Comparison of ENCODE assay signal across 16 cellular contexts in genomic region chr5:89948977-89949376, GRCh38.
"Had no signal": no experiment of that assay in that cellular context is flagged by ENCODE, and none has a peak within 500 bp of the region (broad histone marks: within the 10 kb centered on the region; RNA-seq: fewer than 3 reads in every experiment).

No MANE protein-coding gene starts in this region.

- H3K4me3 ChIP-seq: coronary artery, esophagus muscularis mucosa, left lung, mucosa of descending colon had no signal

- FAIRE-seq: keratinocyte had no signal

- H3K27me3 ChIP-seq: brain microvascular endothelial cell, esophagus muscularis mucosa, left lung had no signal

- H3K36me3 ChIP-seq: brain microvascular endothelial cell, esophagus muscularis mucosa, left lung had no signal

- H3K27ac Mint-ChIP-seq: activated T-helper 1 cell treated with anti-CD3 and anti-CD28 coated beads, Interleukin-12 subunit alpha, Interleukin-12 subunit beta, Interleukin-2, Interleukin-4 antibody, amounts not matched to agents 30 ng/mL and 10 ng/mL and 1 ng/mL, durations not matched to agents 14 hours and 24 hours and 36 hours; naive thymus-derived CD8-positive, alpha-beta T cell; type B pancreatic cell had no signal

- H3K27ac ChIP-seq: brain microvascular endothelial cell, coronary artery, esophagus muscularis mucosa, left lung, parathyroid adenoma had no signal

- H2AFZ ChIP-seq: parathyroid adenoma had no signal

- H3K9me3 ChIP-seq: esophagus muscularis mucosa, left lung, mucosa of descending colon had no signal

- H3K4me1 ChIP-seq: left lung, parathyroid adenoma had no signal

- H3K9me3 Mint-ChIP-seq: activated T-helper 1 cell treated with anti-CD3 and anti-CD28 coated beads, Interleukin-12 subunit alpha, Interleukin-12 subunit beta, Interleukin-2, Interleukin-4 antibody, amounts not matched to agents 30 ng/mL and 10 ng/mL and 1 ng/mL, durations not matched to agents 14 hours and 24 hours and 36 hours; type B pancreatic cell had no signal

- H3K9ac ChIP-seq: parathyroid adenoma had no signal

- H3K79me2 ChIP-seq: parathyroid adenoma had no signal

- DNase-seq: activated CD4-positive, alpha-beta T cell treated with anti-CD3 and anti-CD28 coated beads, Interleukin-2, amount 50 U/mL, for 1 hour; anterior cingulate cortex; brain microvascular endothelial cell; hippocampal formation; left lung; mammary epithelial cell; mucosa of descending colon; naive thymus-derived CD8-positive, alpha-beta T cell; stimulated activated CD4-positive, alpha-beta T cell treated with anti-CD3 and anti-CD28 coated beads, Interleukin-2, amount 100 ng/mL, for 48 hours; stimulated activated naive CD4-positive, alpha-beta T cell had no signal

- ATAC-seq: left lung; mucosa of descending colon; naive thymus-derived CD8-positive, alpha-beta T cell had no signal

- H3K36me3 Mint-ChIP-seq: naive thymus-derived CD8-positive, alpha-beta T cell; type B pancreatic cell had no signal
